In genomic region chr6:33430334-33430733, GRCh38 we compare ENCODE assay signal across 10 cellular contexts. TPM values are rescaled to one million over a fixed set of nuclear protein-coding genes. Genes with fewer than 3 reads are reported as not detected.
DNase-seq lines count a peak whose midpoint lies in the region; ATAC-seq and TF ChIP-seq lines count a peak whose summit lies in the region.
"Had no signal": no experiment of that assay in that cellular context is flagged by ENCODE, and none has a peak within 500 bp of the region (broad histone marks: within the 10 kb centered on the region; RNA-seq: fewer than 3 reads in every experiment).

No MANE protein-coding gene starts in this region.

- H3K36me3 ChIP-seq in CD4-positive, CD25-positive, alpha-beta regulatory T cell (ENCODE audit: control insufficient read depth, insufficient read depth, low read length): peaks cover 6% of the 10 kb centered on the region
- H3K36me3 ChIP-seq in HUES64 (ENCODE audit: insufficient read depth, low read length) (peaks cover 5% of the 10 kb centered on the region), psoas muscle (ENCODE audit: insufficient read depth in 1 of 2, low read depth in 1 of 2) (peaks cover 0 to 1% of the 10 kb centered on the region in 2 donors)
- H3K36me3 ChIP-seq: colonic mucosa had no signal

- no peak overlapping the region for H3K9ac ChIP-seq in HUES64 (ENCODE audit: low read depth, low read length)

- H3K27me3 ChIP-seq in CD4-positive, CD25-positive, alpha-beta regulatory T cell (ENCODE audit: control insufficient read depth, insufficient read depth, low read length): no peaks in the 10 kb centered on the region
- H3K27me3 ChIP-seq in HUES64 (ENCODE audit: insufficient read depth, low read length) (no peaks in the 10 kb centered on the region), psoas muscle (ENCODE audit: insufficient read depth in 3 of 3, low read length in 2 of 3) (no peaks in the 10 kb centered on the region)
- H3K27me3 ChIP-seq: colonic mucosa had no signal

- ATAC-seq in CD4-positive, CD25-positive, alpha-beta regulatory T cell (ENCODE audit: low read depth in 2 of 2): no peak
- no peak for ATAC-seq in activated naive CD8-positive, alpha-beta T cell treated with anti-CD3 and anti-CD28 coated beads, Interleukin-2, amount 50 U/mL, for 24 hours
- ATAC-seq in naive B cell (ENCODE audit: low read depth in 2 of 2) (no peak), GM21723 (IDR thresholded peaks at IDR 0.05; ENCODE audit: unreplicated experiment) (no peak), psoas muscle (no peak)

- DNase-seq in CD4-positive, CD25-positive, alpha-beta regulatory T cell: peak in 2 of 3 donors; percentile 32 to 78
- DNase-seq in activated naive CD8-positive, alpha-beta T cell treated with anti-CD3 and anti-CD28 coated beads, Interleukin-2, amount 50 U/mL, for 24 hours: no peak
- no peak for DNase-seq in naive B cell
- no peak for DNase-seq in G401 (ENCODE audit: low spot score)
- DNase-seq in NCI-H1694 treated with DMSO at 0.1 percent for 48 hours (lab: John Stamatoyannopoulos, UW): no peak
- no peak for DNase-seq in psoas muscle
- DNase-seq: colonic mucosa had no signal

- peak overlapping the region; percentile 92 to 98 (median 94) for H3K4me3 Mint-ChIP-seq in CD4-positive, CD25-positive, alpha-beta regulatory T cell
- H3K4me3 Mint-ChIP-seq in activated naive CD8-positive, alpha-beta T cell treated with anti-CD3 and anti-CD28 coated beads, Interleukin-2, amount 50 U/mL, for 24 hours: peak overlapping the region; percentile 91
- peak overlapping the region; percentile 48 to 97 (median 90) for H3K4me3 Mint-ChIP-seq in naive B cell

- peak overlapping the region; percentile 87 for H3K4me3 ChIP-seq in CD4-positive, CD25-positive, alpha-beta regulatory T cell (ENCODE audit: low read depth, low read length)
- H3K4me3 ChIP-seq in HUES64 (ENCODE audit: low read length) (peak overlapping the region; percentile 57; the same call in 1 of the 2 replicates), psoas muscle (no peak overlapping the region)
- H3K4me3 ChIP-seq: colonic mucosa had no signal

- H3K4me1 Mint-ChIP-seq in CD4-positive, CD25-positive, alpha-beta regulatory T cell: peaks cover 14 to 74% (median 51%) of the 10 kb centered on the region in 4 donors
- H3K4me1 Mint-ChIP-seq in activated naive CD8-positive, alpha-beta T cell treated with anti-CD3 and anti-CD28 coated beads, Interleukin-2, amount 50 U/mL, for 24 hours: peaks cover 68% of the 10 kb centered on the region
- peaks cover 78 to 89% (median 87%) of the 10 kb centered on the region in 3 donors for H3K4me1 Mint-ChIP-seq in naive B cell

- TF ChIP-seq CTCF in psoas muscle (IDR thresholded peaks at IDR 0.05): no peak

- peaks cover 68% of the 10 kb centered on the region for H3K4me1 ChIP-seq in CD4-positive, CD25-positive, alpha-beta regulatory T cell (ENCODE audit: control insufficient read depth, insufficient read depth, low read length, poor library complexity, severe bottlenecking)
- peaks cover 49% of the 10 kb centered on the region for H3K4me1 ChIP-seq in HUES64 (ENCODE audit: insufficient read depth, low read length)
- H3K4me1 ChIP-seq in psoas muscle: peaks cover 9% of the 10 kb centered on the region

- in situ Hi-C loops in G401 (cut with HindIII; ENCODE audit: low sequenced_read_pairs): no loop called here

- WGBS in HUES64: 62% methylated on average over 2 of the region's 2 CpGs
- WGBS in psoas muscle, 3 donors: 61 to 71% (median 69%) methylated on average over 2 of the region's 2 CpGs

- peaks cover 11% of the 10 kb centered on the region for H3K27me3 Mint-ChIP-seq in CD4-positive, CD25-positive, alpha-beta regulatory T cell
- H3K27me3 Mint-ChIP-seq in activated naive CD8-positive, alpha-beta T cell treated with anti-CD3 and anti-CD28 coated beads, Interleukin-2, amount 50 U/mL, for 24 hours: no peaks in the 10 kb centered on the region
- H3K27me3 Mint-ChIP-seq in naive B cell: no peaks in the 10 kb centered on the region

- no peaks in the 10 kb centered on the region for H3K9me3 Mint-ChIP-seq in CD4-positive, CD25-positive, alpha-beta regulatory T cell
- no peaks in the 10 kb centered on the region for H3K9me3 Mint-ChIP-seq in activated naive CD8-positive, alpha-beta T cell treated with anti-CD3 and anti-CD28 coated beads, Interleukin-2, amount 50 U/mL, for 24 hours
- peaks cover 0 to 1% (median 0%) of the 10 kb centered on the region in 7 donors for H3K9me3 Mint-ChIP-seq in naive B cell

- H3K27ac Mint-ChIP-seq in CD4-positive, CD25-positive, alpha-beta regulatory T cell: peak overlapping the region; percentile 94 to 98 (median 98)
- H3K27ac Mint-ChIP-seq in activated naive CD8-positive, alpha-beta T cell treated with anti-CD3 and anti-CD28 coated beads, Interleukin-2, amount 50 U/mL, for 24 hours: peak overlapping the region; percentile 41
- H3K27ac Mint-ChIP-seq in naive B cell: peak overlapping the region in 5 of 6 donors; percentile 87 to 98 (median 96)

- intact Hi-C loops in psoas muscle (cut with DNase I): no loop called here

- peaks cover 9% of the 10 kb centered on the region for H3K36me3 Mint-ChIP-seq in CD4-positive, CD25-positive, alpha-beta regulatory T cell
- H3K36me3 Mint-ChIP-seq in activated naive CD8-positive, alpha-beta T cell treated with anti-CD3 and anti-CD28 coated beads, Interleukin-2, amount 50 U/mL, for 24 hours (ENCODE audit: low read depth): peaks cover 10% of the 10 kb centered on the region
- no peaks in the 10 kb centered on the region for H3K36me3 Mint-ChIP-seq in naive B cell

- H3K9me3 ChIP-seq in CD4-positive, CD25-positive, alpha-beta regulatory T cell (ENCODE audit: control insufficient read depth in 2 of 2, low read length in 2 of 2): no peaks in the 10 kb centered on the region
- H3K9me3 ChIP-seq in HUES64 (ENCODE audit: insufficient read depth, low read depth, low read length) (no peaks in the 10 kb centered on the region), psoas muscle (no peaks in the 10 kb centered on the region)
- H3K9me3 ChIP-seq: Caco-2, colonic mucosa had no signal

- peak overlapping the region; percentile 90 for H3K27ac ChIP-seq in CD4-positive, CD25-positive, alpha-beta regulatory T cell (ENCODE audit: insufficient read depth, low read length, poor library complexity, severe bottlenecking)
- H3K27ac ChIP-seq in HUES64 (ENCODE audit: low read depth, low read length): peak overlapping the region; percentile 100
- no peak overlapping the region for H3K27ac ChIP-seq in psoas muscle
- H3K27ac ChIP-seq: colonic mucosa had no signal

RNA-seq across cellular contexts. Expression of gene SYNGAP1, which starts 10.5 kb away (rescaled TPM):
- total RNA-seq in CD4-positive, CD25-positive, alpha-beta regulatory T cell: 81.4 TPM
- under 1 TPM; 0.48 to 0.82 (median 0.63) TPM for polyA plus RNA-seq in CD4-positive, CD25-positive, alpha-beta regulatory T cell
- polyA plus RNA-seq in HUES64 (2013, experiment 1 of 2): 51.5 TPM
- 50.1 TPM for polyA plus RNA-seq in HUES64 (2013, experiment 2 of 2)
- polyA plus RNA-seq in naive B cell (ENCODE audit: low read depth in 6 of 6) (1 to 10 TPM in 1 of 6 donors, under 1 TPM in 4, not detected in 1; 0.25 to 1.9 (median 0.48) TPM), psoas muscle (1 to 10 TPM in 2 of 3 donors, under 1 TPM in 1; 0.70 to 2.2 (median 1.5) TPM)
- 4.0 and 7.4 TPM in 2 replicates for total RNA-seq in G401 (2014; rRNA removed; shearing (Covaris generic))
- 1 to 10 TPM; 1.9 to 4.3 (median 2.2) TPM for total RNA-seq in psoas muscle

RNA-seq across cellular contexts. Expression of gene CUTA, which starts 12.4 kb away (rescaled TPM):
- total RNA-seq in CD4-positive, CD25-positive, alpha-beta regulatory T cell: 202 TPM
- 100 to 1,000 TPM; 435 to 529 (median 489) TPM for polyA plus RNA-seq in CD4-positive, CD25-positive, alpha-beta regulatory T cell
- polyA plus RNA-seq in HUES64 (2013, experiment 1 of 2): 210 TPM
- 234 TPM for polyA plus RNA-seq in HUES64 (2013, experiment 2 of 2)
- polyA plus RNA-seq in naive B cell (ENCODE audit: low read depth in 6 of 6) (100 to 1,000 TPM; 237 to 281 (median 263) TPM), psoas muscle (100 to 1,000 TPM in 2 of 3 donors, 10 to 100 TPM in 1; 99.9 to 126 (median 125) TPM)
- total RNA-seq in G401 (2014; rRNA removed; shearing (Covaris generic)): 304 and 376 TPM in 2 replicates
- total RNA-seq in psoas muscle: 100 to 1,000 TPM in 2 of 4 donors, 10 to 100 TPM in 2; 75.4 to 121 (median 95.6) TPM

RNA-seq across cellular contexts. Expression of gene PHF1, which starts 19.5 kb away (rescaled TPM):
- 403 TPM for total RNA-seq in CD4-positive, CD25-positive, alpha-beta regulatory T cell
- 10 to 100 TPM; 41.5 to 72.2 (median 64.1) TPM for polyA plus RNA-seq in CD4-positive, CD25-positive, alpha-beta regulatory T cell
- polyA plus RNA-seq in HUES64 (2013, experiment 1 of 2): 34.9 TPM
- 39.5 TPM for polyA plus RNA-seq in HUES64 (2013, experiment 2 of 2)
- polyA plus RNA-seq in naive B cell (ENCODE audit: low read depth in 6 of 6) (10 to 100 TPM; 48.9 to 82.3 (median 55.5) TPM), psoas muscle (10 to 100 TPM; 65.6 to 84.8 (median 78.3) TPM)
- total RNA-seq in G401 (2014; rRNA removed; shearing (Covaris generic)): 26.0 and 38.0 TPM in 2 replicates
- 10 to 100 TPM; 40.5 to 57.5 (median 50.5) TPM for total RNA-seq in psoas muscle

RNA-seq across cellular contexts. Expression of gene ZBTB9, which starts 24.0 kb away (rescaled TPM):
- 8.6 TPM for total RNA-seq in CD4-positive, CD25-positive, alpha-beta regulatory T cell
- 10 to 100 TPM in 1 of 4 donors, 1 to 10 TPM in 3; 4.5 to 11.7 (median 6.8) TPM for polyA plus RNA-seq in CD4-positive, CD25-positive, alpha-beta regulatory T cell
- 20.3 TPM for polyA plus RNA-seq in HUES64 (2013, experiment 1 of 2)
- polyA plus RNA-seq in HUES64 (2013, experiment 2 of 2): 16.4 TPM
- polyA plus RNA-seq in naive B cell (ENCODE audit: low read depth in 6 of 6): 1 to 10 TPM; 4.8 to 9.7 (median 7.0) TPM
- total RNA-seq in G401 (2014; rRNA removed; shearing (Covaris generic)): 20.0 and 25.1 TPM in 2 replicates
- total RNA-seq in psoas muscle: 1 to 10 TPM; 2.4 to 4.9 (median 3.9) TPM
- 1 to 10 TPM; 1.9 to 5.2 (median 3.7) TPM for polyA plus RNA-seq in psoas muscle

RNA-seq across cellular contexts. Expression of gene KIFC1, which starts 38.7 kb away (rescaled TPM):
- total RNA-seq in CD4-positive, CD25-positive, alpha-beta regulatory T cell: 8.7 TPM
- 1 to 10 TPM in 3 of 4 donors, under 1 TPM in 1; 0.41 to 3.9 (median 1.3) TPM for polyA plus RNA-seq in CD4-positive, CD25-positive, alpha-beta regulatory T cell
- 61.5 TPM for polyA plus RNA-seq in HUES64 (2013, experiment 1 of 2)
- 66.2 TPM for polyA plus RNA-seq in HUES64 (2013, experiment 2 of 2)
- under 1 TPM in 3 of 6 donors, not detected in 3; 0.36 to 0.45 (median 0.36) TPM for polyA plus RNA-seq in naive B cell (ENCODE audit: low read depth in 6 of 6)
- 98.5 and 123 TPM in 2 replicates for total RNA-seq in G401 (2014; rRNA removed; shearing (Covaris generic))
- total RNA-seq in psoas muscle: under 1 TPM in 3 of 4 donors, not detected in 1; 0.17 to 0.27 (median 0.25) TPM
- polyA plus RNA-seq in psoas muscle: 1 to 10 TPM in 1 of 3 donors, under 1 TPM in 2; 0.15 to 1.0 (median 0.19) TPM

Comparison
In these comparisons a context has a peak if more than half of its experiments do, and no peak if none do; other contexts are left out.
1. DNase-seq: peak in CD4-positive, CD25-positive, alpha-beta regulatory T cell (2 of 3); none in activated naive CD8-positive, alpha-beta T cell treated with anti-CD3 and anti-CD28 coated beads, Interleukin-2, amount 50 U/mL, for 24 hours (single experiment), naive B cell (single experiment), G401 (single experiment), NCI-H1694 treated with DMSO at 0.1 percent for 48 hours (single experiment) and psoas muscle (0 of 2).
2. H3K27ac Mint-ChIP-seq: peak in every context shown above with its lines; median percentile 98 in CD4-positive, CD25-positive, alpha-beta regulatory T cell; 96 in naive B cell; 41 in activated naive CD8-positive, alpha-beta T cell treated with anti-CD3 and anti-CD28 coated beads, Interleukin-2, amount 50 U/mL, for 24 hours.
3. Peak in every context shown above with its lines, with median percentiles within 50 percentile points of each other: H3K4me3 Mint-ChIP-seq.